ENCODE assay signal across 2 cellular contexts in genomic region chr16:19094542-19095365, GRCh38.
A peak's percentile ranks its signal among the peaks of the same experiment; 100 is the strongest.
TF ChIP-seq lines count a peak whose summit lies in the region.

No MANE protein-coding gene starts in this region.

TF ChIP-seq in IMR-90, 13 proteins besides CTCF, POLR2A, EP300 and RAD21:
- no peak for TF ChIP-seq RFX5 (IDR thresholded peaks at IDR 0.05; ENCODE audit: low read depth, low read length)
- TF ChIP-seq, protein P1, sequence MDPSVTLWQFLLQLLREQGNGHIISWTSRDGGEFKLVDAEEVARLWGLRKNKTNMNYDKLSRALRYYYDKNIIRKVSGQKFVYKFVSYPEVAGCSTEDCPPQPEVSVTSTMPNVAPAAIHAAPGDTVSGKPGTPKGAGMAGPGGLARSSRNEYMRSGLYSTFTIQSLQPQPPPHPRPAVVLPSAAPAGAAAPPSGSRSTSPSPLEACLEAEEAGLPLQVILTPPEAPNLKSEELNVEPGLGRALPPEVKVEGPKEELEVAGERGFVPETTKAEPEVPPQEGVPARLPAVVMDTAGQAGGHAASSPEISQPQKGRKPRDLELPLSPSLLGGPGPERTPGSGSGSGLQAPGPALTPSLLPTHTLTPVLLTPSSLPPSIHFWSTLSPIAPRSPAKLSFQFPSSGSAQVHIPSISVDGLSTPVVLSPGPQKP (IDR thresholded peaks at IDR 0.05; ENCODE audit: borderline replicate concordance, low read depth, low read length) = no peak
- TF ChIP-seq CHD1 (IDR thresholded peaks at IDR 0.05; ENCODE audit: low read depth, low read length) = no peak

TF ChIP-seq in HepG2, 621 proteins besides CTCF, POLR2A, EP300 and RAD21 (continues in another document):
- TF ChIP-seq ZNF614 (CRISPR knock-in tag; IDR thresholded peaks at IDR 0.05; ENCODE audit: borderline replicate concordance) (no peak; the same call in 1 of the 2 replicates), AHDC1 (CRISPR knock-in tag; IDR thresholded peaks at IDR 0.05; ENCODE audit: borderline replicate concordance) (no peak), MIXL1 (CRISPR knock-in tag; IDR thresholded peaks at IDR 0.05) (no peak), ZNF660 (CRISPR knock-in tag; IDR thresholded peaks at IDR 0.05; ENCODE audit: borderline replicate concordance, low read depth) (no peak), ZNF503 (CRISPR knock-in tag; IDR thresholded peaks at IDR 0.05) (no peak), ZNF362 (CRISPR knock-in tag; IDR thresholded peaks at IDR 0.05; ENCODE audit: borderline replicate concordance) (no peak), ZNF484 (CRISPR knock-in tag; IDR thresholded peaks at IDR 0.05; ENCODE audit: borderline replicate concordance, low read depth) (no peak), KDM6A (CRISPR knock-in tag; IDR thresholded peaks at IDR 0.05; ENCODE audit: low read depth) (no peak), NONO (IDR thresholded peaks at IDR 0.05) (no peak), NONO (CRISPR knock-in tag; conservative IDR thresholded peaks at IDR 0.05) (no peak), ZNF414 (CRISPR knock-in tag; IDR thresholded peaks at IDR 0.05) (no peak), MBD4 (IDR thresholded peaks at IDR 0.05; ENCODE audit: borderline replicate concordance, low read length) (no peak), BORCS8-MEF2B (CRISPR knock-in tag; IDR thresholded peaks at IDR 0.05) (no peak), PAX8 (CRISPR knock-in tag; IDR thresholded peaks at IDR 0.05; ENCODE audit: borderline replicate concordance) (no peak), NFYB (CRISPR knock-in tag; IDR thresholded peaks at IDR 0.05) (peak; percentile 75), EHMT2 (IDR thresholded peaks at IDR 0.05; ENCODE audit: borderline replicate concordance, low read depth, low read length) (peak; percentile 63; the same call in 1 of the 2 replicates), TEAD3 (CRISPR knock-in tag; optimal IDR thresholded peaks at IDR 0.05; ENCODE audit: borderline replicate concordance) (no peak), ZNF468 (CRISPR knock-in tag; IDR thresholded peaks at IDR 0.05) (no peak), ZNF124 (CRISPR knock-in tag; IDR thresholded peaks at IDR 0.05) (no peak; the same call in 1 of the 2 replicates), ZNF264 (CRISPR knock-in tag; IDR thresholded peaks at IDR 0.05) (no peak), ZMYM4 (CRISPR knock-in tag; IDR thresholded peaks at IDR 0.05) (no peak), RBM39 (IDR thresholded peaks at IDR 0.05; ENCODE audit: low read depth, low read length, poor library complexity, severe bottlenecking) (no peak), HIVEP1 (CRISPR knock-in tag; IDR thresholded peaks at IDR 0.05) (no peak), THAP8 (CRISPR knock-in tag; IDR thresholded peaks at IDR 0.05; ENCODE audit: borderline replicate concordance) (no peak), ZIK1 (CRISPR knock-in tag; IDR thresholded peaks at IDR 0.05; ENCODE audit: borderline replicate concordance, low read depth) (no peak), ZNF772 (CRISPR knock-in tag; IDR thresholded peaks at IDR 0.05) (no peak), TSC22D2 (CRISPR knock-in tag; IDR thresholded peaks at IDR 0.05; ENCODE audit: borderline replicate concordance) (0 out of 2 replicates have a peak, but pooled peaks have one; percentile 24), MBNL3 (CRISPR knock-in tag; conservative IDR thresholded peaks at IDR 0.05) (no peak)
- TF ChIP-seq, protein P2, sequence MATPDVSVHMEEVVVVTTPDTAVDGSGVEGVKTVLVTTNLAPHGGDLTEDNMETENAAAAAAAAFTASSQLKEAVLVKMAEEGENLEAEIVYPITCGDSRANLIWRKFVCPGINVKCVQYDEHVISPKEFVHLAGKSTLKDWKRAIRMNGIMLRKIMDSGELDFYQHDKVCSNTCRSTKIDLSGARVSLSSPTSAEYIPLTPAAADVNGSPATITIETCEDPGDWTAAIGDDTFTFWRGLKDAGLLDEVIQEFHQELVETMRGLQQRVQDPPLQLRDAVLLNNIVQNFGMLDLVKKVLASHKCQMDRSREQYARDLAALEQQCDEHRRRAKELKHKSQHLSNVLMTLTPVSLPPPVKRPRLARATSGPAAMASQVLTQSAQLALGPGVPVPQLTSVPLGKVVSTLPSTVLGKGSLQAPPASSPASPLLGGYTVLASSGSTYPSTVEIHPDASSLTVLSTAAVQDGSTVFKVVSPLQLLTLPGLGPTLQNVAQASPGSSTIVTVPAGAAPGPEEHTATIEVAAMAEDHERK (CRISPR knock-in tag; IDR thresholded peaks at IDR 0.05; ENCODE audit: low read depth) = no peak
- TF ChIP-seq, protein P3, sequence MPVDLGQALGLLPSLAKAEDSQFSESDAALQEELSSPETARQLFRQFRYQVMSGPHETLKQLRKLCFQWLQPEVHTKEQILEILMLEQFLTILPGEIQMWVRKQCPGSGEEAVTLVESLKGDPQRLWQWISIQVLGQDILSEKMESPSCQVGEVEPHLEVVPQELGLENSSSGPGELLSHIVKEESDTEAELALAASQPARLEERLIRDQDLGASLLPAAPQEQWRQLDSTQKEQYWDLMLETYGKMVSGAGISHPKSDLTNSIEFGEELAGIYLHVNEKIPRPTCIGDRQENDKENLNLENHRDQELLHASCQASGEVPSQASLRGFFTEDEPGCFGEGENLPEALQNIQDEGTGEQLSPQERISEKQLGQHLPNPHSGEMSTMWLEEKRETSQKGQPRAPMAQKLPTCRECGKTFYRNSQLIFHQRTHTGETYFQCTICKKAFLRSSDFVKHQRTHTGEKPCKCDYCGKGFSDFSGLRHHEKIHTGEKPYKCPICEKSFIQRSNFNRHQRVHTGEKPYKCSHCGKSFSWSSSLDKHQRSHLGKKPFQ (CRISPR knock-in tag; IDR thresholded peaks at IDR 0.05; ENCODE audit: insufficient replicate concordance) = no peak
- TF ChIP-seq, protein P4, sequence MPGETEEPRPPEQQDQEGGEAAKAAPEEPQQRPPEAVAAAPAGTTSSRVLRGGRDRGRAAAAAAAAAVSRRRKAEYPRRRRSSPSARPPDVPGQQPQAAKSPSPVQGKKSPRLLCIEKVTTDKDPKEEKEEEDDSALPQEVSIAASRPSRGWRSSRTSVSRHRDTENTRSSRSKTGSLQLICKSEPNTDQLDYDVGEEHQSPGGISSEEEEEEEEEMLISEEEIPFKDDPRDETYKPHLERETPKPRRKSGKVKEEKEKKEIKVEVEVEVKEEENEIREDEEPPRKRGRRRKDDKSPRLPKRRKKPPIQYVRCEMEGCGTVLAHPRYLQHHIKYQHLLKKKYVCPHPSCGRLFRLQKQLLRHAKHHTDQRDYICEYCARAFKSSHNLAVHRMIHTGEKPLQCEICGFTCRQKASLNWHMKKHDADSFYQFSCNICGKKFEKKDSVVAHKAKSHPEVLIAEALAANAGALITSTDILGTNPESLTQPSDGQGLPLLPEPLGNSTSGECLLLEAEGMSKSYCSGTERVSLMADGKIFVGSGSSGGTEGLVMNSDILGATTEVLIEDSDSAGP (CRISPR knock-in tag; IDR thresholded peaks at IDR 0.05; ENCODE audit: borderline replicate concordance) = no peak
